Comparison of ENCODE assay signal across 1 cellular context in the genomic region with DNA sequence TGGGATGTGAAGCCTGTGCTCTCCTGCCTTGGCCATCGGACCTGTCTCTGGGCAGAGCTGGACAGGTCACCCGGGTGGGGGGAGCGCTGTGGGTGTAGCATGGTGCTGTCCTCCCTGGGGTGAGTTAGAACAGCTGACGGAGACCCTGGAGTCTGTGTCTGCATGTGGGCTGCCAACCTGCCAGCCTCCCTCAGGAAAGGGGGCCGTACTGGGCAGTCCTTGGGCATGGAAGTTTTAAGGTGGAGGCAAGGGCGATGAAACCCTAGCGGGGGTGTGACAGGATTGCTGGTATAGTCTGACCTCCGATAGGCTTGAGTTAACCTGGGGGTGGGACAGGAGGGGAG.
TF ChIP-seq lines count a peak whose summit lies in the region.

No MANE protein-coding gene starts in this region.

TF ChIP-seq in endothelial cell of umbilical vein, 7 proteins besides CTCF, POLR2A, EP300 and RAD21:
- TF ChIP-seq POLR2AphosphoS5 (IDR thresholded peaks at IDR 0.05; ENCODE audit: insufficient read depth, low read depth, low read length) (no peak), GATA2 (IDR thresholded peaks at IDR 0.05; ENCODE audit: insufficient read depth, insufficient read length, low read depth, low read length) (no peak), JUN (IDR thresholded peaks at IDR 0.05; ENCODE audit: borderline replicate concordance, insufficient read depth, insufficient read length, low read depth) (no peak), FOS (IDR thresholded peaks at IDR 0.05; ENCODE audit: borderline replicate concordance, insufficient read depth, low read length) (no peak), MYC (IDR thresholded peaks at IDR 0.05; ENCODE audit: low read depth, low read length) (no peak), EZH2 (IDR thresholded peaks at IDR 0.05; ENCODE audit: borderline replicate concordance, low read depth, low read length, severe bottlenecking) (no peak), MAX (IDR thresholded peaks at IDR 0.05; ENCODE audit: insufficient read depth, insufficient read length) (no peak)
TF ChIP-seq in endothelial cell of umbilical vein: peak in this region for 0.
